8 cellular contexts compared by ENCODE assay signal in genomic region chr17:42121066-42121769, GRCh38. TPM values are rescaled to one million over a fixed set of nuclear protein-coding genes. Genes with fewer than 3 reads are reported as not detected.
DNase-seq lines count a peak whose midpoint lies in the region; ATAC-seq and TF ChIP-seq lines count a peak whose summit lies in the region.

TSS of gene KAT2A (minus strand) at chr17:42121367. CDS start at chr17:42121304, 63 bp downstream.

- CTCF ChIA-PET in activated naive CD4-positive, alpha-beta T cell treated with anti-CD3 and anti-CD28 coated beads, Interleukin-2, amount 10 ng/mL, durations not matched to agents 7 days and 5 days (lab: Charles Lee) = interaction anchor here (0.7 to 13.0 kb wide), 7 partner anchors 9 to 99 kb away, joined by 3 to 222 read pairs (median 4); partner anchors contain the start of genes DNAJC7, KCNH4 and NKIRAS2

- no peak for TF ChIP-seq CTCF in CD14-positive monocyte (IDR thresholded peaks at IDR 0.05)

- peak within 1 kb of the TSS; percentile 54 to 57 for H3K4me3 Mint-ChIP-seq in CD14-positive monocyte
- H3K4me3 Mint-ChIP-seq in activated naive CD4-positive, alpha-beta T cell treated with anti-CD3 and anti-CD28 coated beads, Interleukin-2, amount 10 ng/mL, durations not matched to agents 7 days and 5 days = peak within 1 kb of the TSS; percentile 68

- H3K27ac ChIP-seq in KOPT-K1 (ENCODE audit: low read depth, low read length, poor library complexity, severe bottlenecking) (peak within 1 kb of the TSS; percentile 80), substantia nigra (ENCODE audit: low read depth, low read length, poor library complexity, severe bottlenecking) (peak within 1 kb of the TSS; percentile 82)

- peaks cover 32 to 44% of the 10 kb centered on the region in 2 donors for H3K36me3 Mint-ChIP-seq in CD14-positive monocyte
- peaks cover 30% of the 10 kb centered on the region for H3K36me3 Mint-ChIP-seq in activated naive CD4-positive, alpha-beta T cell treated with anti-CD3 and anti-CD28 coated beads, Interleukin-2, amount 10 ng/mL, durations not matched to agents 7 days and 5 days

- peak within 1 kb of the TSS in 4 of 7 donors; percentile 68 to 91 (median 80) for H3K27ac Mint-ChIP-seq in CD14-positive monocyte
- H3K27ac Mint-ChIP-seq in activated naive CD4-positive, alpha-beta T cell treated with anti-CD3 and anti-CD28 coated beads, Interleukin-2, amount 10 ng/mL, durations not matched to agents 7 days and 5 days = peak within 1 kb of the TSS; percentile 55

- no peaks in the 10 kb centered on the region for H3K9me3 ChIP-seq in KOPT-K1 (ENCODE audit: insufficient read depth, low read length, poor library complexity, severe bottlenecking)

- intact Hi-C loops in CD14-positive monocyte (cut with micrococcal nuclease) = no loop called here

- H3K36me3 ChIP-seq in KOPT-K1 (ENCODE audit: insufficient read depth, low read length) = peaks cover 67% of the 10 kb centered on the region

- ATAC-seq in GM19397 (IDR thresholded peaks at IDR 0.05; ENCODE audit: unreplicated experiment) (peak; percentile 75), SK-N-SH treated with all-trans-retinoic acid at 6 μM for 48 hours (peak; percentile 95)

- H3K9me3 Mint-ChIP-seq in CD14-positive monocyte = no peaks in the 10 kb centered on the region
- no peaks in the 10 kb centered on the region for H3K9me3 Mint-ChIP-seq in activated naive CD4-positive, alpha-beta T cell treated with anti-CD3 and anti-CD28 coated beads, Interleukin-2, amount 10 ng/mL, durations not matched to agents 7 days and 5 days

- peaks cover 21% of the 10 kb centered on the region for H3K4me1 Mint-ChIP-seq in CD14-positive monocyte
- peaks cover 37% of the 10 kb centered on the region for H3K4me1 Mint-ChIP-seq in activated naive CD4-positive, alpha-beta T cell treated with anti-CD3 and anti-CD28 coated beads, Interleukin-2, amount 10 ng/mL, durations not matched to agents 7 days and 5 days

- H3K27me3 Mint-ChIP-seq in CD14-positive monocyte (ENCODE audit: low read depth in 3 of 3) = no peaks in the 10 kb centered on the region
- no peaks in the 10 kb centered on the region for H3K27me3 Mint-ChIP-seq in activated naive CD4-positive, alpha-beta T cell treated with anti-CD3 and anti-CD28 coated beads, Interleukin-2, amount 10 ng/mL, durations not matched to agents 7 days and 5 days

- DNase-seq in CD14-positive monocyte (ENCODE audit: low spot score) = no peak
- peak; percentile 83 for DNase-seq in activated naive CD4-positive, alpha-beta T cell treated with anti-CD3 and anti-CD28 coated beads, Interleukin-2, amount 10 ng/mL, durations not matched to agents 7 days and 5 days
- DNase-seq in globus pallidus (ENCODE audit: low spot score) = peak; percentile 81
- peak in 53 of 56 donors; percentile 27 to 91 (median 73) for DNase-seq in nucleus accumbens (lab: John Stamatoyannopoulos, UW)
- DNase-seq in substantia nigra (lab: John Stamatoyannopoulos, UW) = peak in 48 of 49 donors; percentile 27 to 89 (median 74)

TF ChIP-seq in SK-N-SH treated with all-trans-retinoic acid at 6 μM for 48 hours, 23 proteins besides CTCF, POLR2A, EP300 and RAD21:
- TF ChIP-seq ZC3H10 (CRISPR knock-in tag; IDR thresholded peaks at IDR 0.05) (no peak), ZNF70 (CRISPR knock-in tag; IDR thresholded peaks at IDR 0.05) (no peak), POU6F1 (CRISPR knock-in tag; IDR thresholded peaks at IDR 0.05; ENCODE audit: borderline replicate concordance, low read depth) (no peak), ARNTL (CRISPR knock-in tag; IDR thresholded peaks at IDR 0.05; ENCODE audit: borderline replicate concordance, low read depth) (no peak), TSHZ2 (CRISPR knock-in tag; IDR thresholded peaks at IDR 0.05) (no peak), ZNF8 (CRISPR knock-in tag; IDR thresholded peaks at IDR 0.05) (no peak), ESRRG (CRISPR knock-in tag; IDR thresholded peaks at IDR 0.05) (no peak), ISL1 (CRISPR knock-in tag; IDR thresholded peaks at IDR 0.05) (no peak), PATZ1 (CRISPR knock-in tag; IDR thresholded peaks at IDR 0.05; ENCODE audit: borderline replicate concordance) (no peak; the same call in 1 of the 2 replicates), ZFP3 (CRISPR knock-in tag; IDR thresholded peaks at IDR 0.05) (no peak), PPARA (CRISPR knock-in tag; IDR thresholded peaks at IDR 0.05; ENCODE audit: borderline replicate concordance) (no peak), GLIS3 (CRISPR knock-in tag; IDR thresholded peaks at IDR 0.05) (no peak), OSR1 (CRISPR knock-in tag; IDR thresholded peaks at IDR 0.05) (no peak), ZNF565 (CRISPR knock-in tag; conservative IDR thresholded peaks at IDR 0.05; ENCODE audit: low read depth) (no peak), SNAI2 (CRISPR knock-in tag; IDR thresholded peaks at IDR 0.05) (no peak), CREB5 (CRISPR knock-in tag; IDR thresholded peaks at IDR 0.05; ENCODE audit: low read depth) (no peak)

RNA-seq across cellular contexts. Expression of gene KAT2A, which starts in this region (rescaled TPM):
- 1 to 10 TPM; 1.9 to 2.0 TPM for polyA plus RNA-seq in CD14-positive monocyte
